2 cellular contexts compared by ENCODE assay signal in the genomic region with DNA sequence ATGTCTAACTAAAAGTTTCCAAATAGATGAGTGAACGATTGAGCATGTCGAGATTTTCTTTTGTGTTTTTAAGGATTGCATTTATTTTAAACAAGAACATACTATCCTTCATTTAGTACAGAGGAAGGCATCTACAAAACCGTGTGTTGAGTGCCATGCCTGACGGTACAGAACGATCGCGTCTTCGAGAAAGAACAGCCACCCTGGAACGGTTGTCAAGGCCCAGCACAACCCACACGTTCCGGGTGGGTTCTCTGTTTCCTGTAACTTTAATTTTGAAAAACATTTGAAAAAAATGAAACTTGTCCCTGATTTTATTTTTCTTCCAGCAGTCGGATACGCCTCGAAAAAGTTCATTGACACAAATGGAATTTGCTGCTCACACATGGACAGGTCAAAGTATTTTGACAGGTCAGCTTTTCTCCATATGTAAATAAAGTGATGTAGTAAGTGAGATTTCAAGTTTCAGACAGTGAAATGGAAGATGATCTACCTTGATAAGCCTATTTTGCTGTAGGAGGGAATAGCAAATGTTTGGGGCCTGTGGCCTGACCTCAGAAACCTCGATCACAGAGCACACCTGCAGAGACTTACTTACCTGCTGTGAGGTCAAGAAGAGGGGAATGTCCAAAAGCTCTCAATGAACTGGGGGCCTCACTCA.
TF ChIP-seq lines count a peak whose summit lies in the region.

No MANE protein-coding gene starts in this region.

TF ChIP-seq in A549, 52 proteins besides CTCF, POLR2A, EP300 and RAD21:
- TF ChIP-seq RARB (CRISPR knock-in tag; IDR thresholded peaks at IDR 0.05) (no peak), MAFK (IDR thresholded peaks at IDR 0.05; ENCODE audit: partially characterized antibody) (peak; percentile 10), NPAS2 (CRISPR knock-in tag; IDR thresholded peaks at IDR 0.05; ENCODE audit: borderline replicate concordance) (no peak)

TF ChIP-seq in IMR-90, 13 proteins besides CTCF, POLR2A, EP300 and RAD21:
- TF ChIP-seq CHD1 (IDR thresholded peaks at IDR 0.05; ENCODE audit: low read depth, low read length) (no peak), BHLHE40 (IDR thresholded peaks at IDR 0.05; ENCODE audit: low read depth, low read length) (no peak), MAFK (IDR thresholded peaks at IDR 0.05; ENCODE audit: low read depth, low read length) (peak; percentile 37; the same call in 1 of the 2 replicates)
